In the genomic region with DNA sequence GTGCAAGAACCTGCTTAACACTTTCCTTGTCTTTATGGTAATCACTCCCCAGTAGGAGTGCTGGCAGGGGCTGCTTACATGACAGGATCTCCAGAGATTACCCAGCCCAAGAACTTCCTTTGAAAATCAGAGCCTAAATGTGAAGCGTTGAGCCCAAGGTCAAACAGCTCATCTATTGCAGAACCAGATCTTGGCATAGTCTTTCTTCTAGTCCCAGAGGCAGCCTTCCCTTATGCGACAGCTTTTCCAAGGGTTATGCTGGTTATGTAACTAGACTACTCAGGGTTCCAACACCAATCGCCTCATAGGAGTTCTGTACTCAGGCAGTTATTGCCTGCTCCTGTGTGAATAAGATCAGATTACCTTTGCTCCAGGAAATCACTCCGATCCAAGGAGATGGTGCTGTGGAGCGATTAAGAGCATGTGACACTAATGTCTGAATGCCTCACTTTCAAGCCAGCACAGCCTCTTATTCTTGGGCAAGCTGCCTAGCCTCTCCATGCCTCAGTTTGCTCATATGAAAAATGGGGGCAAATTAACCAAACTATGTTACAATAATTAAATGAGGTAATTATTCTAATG, we compare ENCODE assay signal across 12 cellular contexts. TPM values are rescaled to one million over a fixed set of nuclear protein-coding genes. Genes with fewer than 3 reads are reported as not detected.
A peak's percentile ranks its signal among the peaks of the same experiment; 100 is the strongest.
DNase-seq lines count a peak whose midpoint lies in the region; FAIRE-seq and TF ChIP-seq lines count a peak whose summit lies in the region.
"Had no signal": no experiment of that assay in that cellular context is flagged by ENCODE, and none has a peak within 500 bp of the region (broad histone marks: within the 10 kb centered on the region; RNA-seq: fewer than 3 reads in every experiment).

No MANE protein-coding gene starts in this region.

- H3K4me1 ChIP-seq in transverse colon: peaks cover 0 to 26% (median 9%) of the 10 kb centered on the region in 4 donors

- FAIRE-seq in HTR-8/SVneo (lab: Jason Lieb, UNC): no peak

- H3K27me3 ChIP-seq in transverse colon: no peaks in the 10 kb centered on the region
- H3K27me3 ChIP-seq: dorsolateral prefrontal cortex, Peyer's patch had no signal

- WGBS in transverse colon (ENCODE audit: low coverage in 1 of 2), 2 donors: 28 to 48% methylated on average over 4 to 5 of the region's 5 CpGs

- intact Hi-C loops in transverse colon (cut with DNase I; ENCODE audit: low total_unique reads): loop anchor here (1.0 kb wide), 1 partner anchor 43 kb away; no protein-coding TSS in a partner anchor

- in situ Hi-C loops in astrocyte of the spinal cord (cut with HindIII; ENCODE audit: low sequenced_read_pairs): no loop called here
- in situ Hi-C loops in transverse colon (cut with MboI; ENCODE audit: low pct_ligation_motif_present in 1 of 4, low pct_unique_long_range_greater_than_20kb in 1 of 4, low sequenced_read_pairs in 3 of 4): no loop called here

- DNase-seq in NCI-H526 (lab: John Stamatoyannopoulos, UW) (peak; percentile 6), NCI-H526 treated with DMSO at 0.1 percent for 48 hours (lab: John Stamatoyannopoulos, UW) (no peak), astrocyte of the spinal cord (ENCODE audit: low read depth, low spot score) (peak; percentile 13), iPS-NIHi7 (ENCODE audit: extremely low spot score) (peak; percentile 68), transverse colon (peak; percentile 28), AG20443 (ENCODE audit: low spot score) (no peak), HTR-8/SVneo (ENCODE audit: insufficient read length, low spot score) (no peak), NCI-H1436 (lab: John Stamatoyannopoulos, UW) (no peak)
- DNase-seq: dorsolateral prefrontal cortex; NCI-H1105 treated with DMSO at 0.1 percent for 48 hours; stimulated activated CD4-positive, alpha-beta T cell treated with anti-CD3 and anti-CD28 coated beads, Interleukin-4, amount 100 ng/mL, for 1 hour had no signal

- no peak for TF ChIP-seq EP300 in transverse colon (IDR thresholded peaks at IDR 0.05; ENCODE audit: low read depth)

- no peaks in the 10 kb centered on the region for H3K9me3 ChIP-seq in transverse colon
- H3K9me3 ChIP-seq: Peyer's patch had no signal

- H3K27ac ChIP-seq in transverse colon: peak overlapping the region in 2 of 4 donors; percentile 6 to 13

- H3K4me3 ChIP-seq in astrocyte of the spinal cord (ENCODE audit: low read depth, low read length) (no peak overlapping the region), transverse colon (no peak overlapping the region)
- H3K4me3 ChIP-seq: dorsolateral prefrontal cortex, Peyer's patch had no signal

- H3K36me3 ChIP-seq in transverse colon: no peaks in the 10 kb centered on the region
- H3K36me3 ChIP-seq: Peyer's patch had no signal

- no peak for TF ChIP-seq POLR2A in transverse colon (IDR thresholded peaks at IDR 0.05)

- TF ChIP-seq CTCF in astrocyte of the spinal cord (IDR thresholded peaks at IDR 0.05; ENCODE audit: low read depth, low read length) (no peak), transverse colon (IDR thresholded peaks at IDR 0.05) (no peak)

RNA-seq across cellular contexts. Expression of gene LGI1, which starts 8.4 kb away (rescaled TPM):
- total RNA-seq in transverse colon: 1 to 10 TPM in 2 of 4 donors, not detected in 2; 1.1 to 2.4 TPM

RNA-seq across cellular contexts. Expression of gene FRA10AC1, which starts 46.9 kb away (rescaled TPM):
- total RNA-seq in transverse colon: 10 to 100 TPM in 3 of 4 donors, 1 to 10 TPM in 1; 1.9 to 37.4 (median 13.9) TPM

Comparison
In these comparisons a context has a peak if more than half of its experiments do, and no peak if none do; other contexts are left out.
1. DNase-seq: peak in NCI-H526 (2 of 2), astrocyte of the spinal cord (single experiment), iPS-NIHi7 (single experiment) and transverse colon (single experiment); none in NCI-H526 treated with DMSO at 0.1 percent for 48 hours (single experiment), AG20443 (single experiment), HTR-8/SVneo (single experiment) and NCI-H1436 (single experiment).